Comparison of ENCODE assay signal across 13 cellular contexts in the genomic region with DNA sequence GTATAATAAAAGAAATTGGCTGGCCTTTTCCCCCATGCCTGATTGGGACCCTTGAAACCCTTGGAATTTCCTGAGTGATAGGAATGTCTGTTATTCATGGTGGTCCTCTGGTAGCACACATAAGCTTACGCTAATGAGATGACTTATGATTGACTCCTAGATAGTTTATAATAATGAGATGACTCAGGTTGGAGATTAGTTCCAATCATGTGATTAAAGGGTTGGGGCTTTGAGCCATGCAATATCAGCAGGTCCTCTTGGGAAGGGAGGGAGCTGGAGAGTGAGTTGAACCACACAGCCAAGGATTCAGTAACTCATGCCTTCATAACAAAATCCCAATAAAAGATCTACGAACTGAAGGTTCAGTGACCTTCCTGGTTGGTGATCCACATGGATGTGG.
A peak's percentile ranks its signal among the peaks of the same experiment; 100 is the strongest.
DNase-seq lines count a peak whose midpoint lies in the region; ATAC-seq and TF ChIP-seq lines count a peak whose summit lies in the region.
"Had no signal": no experiment of that assay in that cellular context is flagged by ENCODE, and none has a peak within 500 bp of the region (broad histone marks: within the 10 kb centered on the region; RNA-seq: fewer than 3 reads in every experiment).

No MANE protein-coding gene starts in this region.

- no peaks in the 10 kb centered on the region for H3K4me1 ChIP-seq in endodermal cell (ENCODE audit: control insufficient read depth, insufficient read depth, low read length)

- no peaks in the 10 kb centered on the region for H3K36me3 ChIP-seq in endodermal cell (ENCODE audit: control insufficient read depth, insufficient read depth, low read length)

- ATAC-seq in activated CD8-positive, alpha-beta T cell treated with anti-CD3 and anti-CD28 coated beads, Interleukin-2, amount 10 ng/mL, durations not matched to agents 7 days and 5 days, result no peak
- no peak for ATAC-seq in sciatic nerve
- ATAC-seq: CD8-positive, alpha-beta T cell; HCT116 had no signal

- POLR2A ChIA-PET in activated CD8-positive, alpha-beta T cell treated with anti-CD3 and anti-CD28 coated beads, Interleukin-2, amount 10 ng/mL, durations not matched to agents 7 days and 5 days (lab: Charles Lee), result no interaction called here

- no peaks in the 10 kb centered on the region for H3K4me1 Mint-ChIP-seq in endodermal cell
- H3K4me1 Mint-ChIP-seq in activated CD8-positive, alpha-beta T cell treated with anti-CD3 and anti-CD28 coated beads, Interleukin-2, amount 10 ng/mL, durations not matched to agents 7 days and 5 days (ENCODE audit: low read depth), result no peaks in the 10 kb centered on the region
- H3K4me1 Mint-ChIP-seq: CD14-positive monocyte had no signal

- no peaks in the 10 kb centered on the region for H3K9me3 Mint-ChIP-seq in endodermal cell
- no peaks in the 10 kb centered on the region for H3K9me3 Mint-ChIP-seq in activated CD8-positive, alpha-beta T cell treated with anti-CD3 and anti-CD28 coated beads, Interleukin-2, amount 10 ng/mL, durations not matched to agents 7 days and 5 days (ENCODE audit: insufficient read depth)

- DNase-seq in HCEC 1CT, result peak; percentile 43
- DNase-seq in amniotic epithelial cell (ENCODE audit: low read depth), result peak; percentile 7
- DNase-seq in endodermal cell, result no peak
- DNase-seq in NCI-H524 (lab: John Stamatoyannopoulos, UW), result no peak
- DNase-seq in medulla oblongata (ENCODE audit: extremely low spot score), result no peak
- DNase-seq in activated CD8-positive, alpha-beta T cell treated with anti-CD3 and anti-CD28 coated beads, Interleukin-2, amount 10 ng/mL, durations not matched to agents 7 days and 5 days, result no peak
- no peak for DNase-seq in sciatic nerve (ENCODE audit: low spot score)
- DNase-seq: CD8-positive, alpha-beta T cell; COR-L47; DND-41; GF-D8 had no signal

- CTCF ChIA-PET in activated CD8-positive, alpha-beta T cell treated with anti-CD3 and anti-CD28 coated beads, Interleukin-2, amount 10 ng/mL, durations not matched to agents 7 days and 5 days (lab: Charles Lee), result no interaction called here

- H3K27me3 ChIP-seq in endodermal cell (ENCODE audit: control insufficient read depth, insufficient read depth, low read length, poor library complexity, severe bottlenecking), result no peaks in the 10 kb centered on the region

- H3K4me3 Mint-ChIP-seq in endodermal cell, result no peak overlapping the region
- no peak overlapping the region for H3K4me3 Mint-ChIP-seq in activated CD8-positive, alpha-beta T cell treated with anti-CD3 and anti-CD28 coated beads, Interleukin-2, amount 10 ng/mL, durations not matched to agents 7 days and 5 days
- H3K4me3 Mint-ChIP-seq: CD14-positive monocyte; CD8-positive, alpha-beta T cell had no signal

- no peak for TF ChIP-seq CTCF in endodermal cell (conservative IDR thresholded peaks at IDR 0.05)

- peak overlapping the region; percentile 35 for H3K27ac Mint-ChIP-seq in endodermal cell
- H3K27ac Mint-ChIP-seq in activated CD8-positive, alpha-beta T cell treated with anti-CD3 and anti-CD28 coated beads, Interleukin-2, amount 10 ng/mL, durations not matched to agents 7 days and 5 days, result no peak overlapping the region
- H3K27ac Mint-ChIP-seq: CD14-positive monocyte; CD8-positive, alpha-beta T cell had no signal

- no peaks in the 10 kb centered on the region for H3K9me3 ChIP-seq in endodermal cell (ENCODE audit: control insufficient read depth, low read length)

- H3K9ac ChIP-seq in endodermal cell (ENCODE audit: extremely low read depth, low read length, poor library complexity, severe bottlenecking), result no peak overlapping the region

- H3K27me3 Mint-ChIP-seq in endodermal cell (ENCODE audit: insufficient read depth), result no peaks in the 10 kb centered on the region
- H3K27me3 Mint-ChIP-seq in activated CD8-positive, alpha-beta T cell treated with anti-CD3 and anti-CD28 coated beads, Interleukin-2, amount 10 ng/mL, durations not matched to agents 7 days and 5 days (ENCODE audit: low read depth), result no peaks in the 10 kb centered on the region

- WGBS in endodermal cell (ENCODE audit: insufficient coverage in 1 of 2, insufficient read length in 1 of 2), 2 experiments, result 100% methylated on average over 1 of the region's 2 CpGs; no CpG with 5 or more reads in 1 of the 2 experiments

- intact Hi-C loops in sciatic nerve (cut with DNase I), result no loop called here

- H3K4me3 ChIP-seq in endodermal cell (ENCODE audit: low read length), result no peak overlapping the region

- no peak overlapping the region for H3K27ac ChIP-seq in endodermal cell (ENCODE audit: low read depth, low read length)

- H3K36me3 Mint-ChIP-seq in endodermal cell (ENCODE audit: low read depth), result no peaks in the 10 kb centered on the region
- no peaks in the 10 kb centered on the region for H3K36me3 Mint-ChIP-seq in activated CD8-positive, alpha-beta T cell treated with anti-CD3 and anti-CD28 coated beads, Interleukin-2, amount 10 ng/mL, durations not matched to agents 7 days and 5 days (ENCODE audit: low read depth)
- H3K36me3 Mint-ChIP-seq: CD14-positive monocyte; CD8-positive, alpha-beta T cell had no signal

Comparison
In these comparisons a context has a peak if more than half of its experiments do, and no peak if none do; other contexts are left out.
1. DNase-seq: peak in HCEC 1CT (single experiment) and amniotic epithelial cell (single experiment); none in endodermal cell (single experiment), NCI-H524 (0 of 2), medulla oblongata (single experiment), activated CD8-positive, alpha-beta T cell treated with anti-CD3 and anti-CD28 coated beads, Interleukin-2, amount 10 ng/mL, durations not matched to agents 7 days and 5 days (single experiment) and sciatic nerve (single experiment).